In genomic region chr2:23360571-23361125, GRCh38 we compare ENCODE assay signal across 19 cellular contexts. TPM values are rescaled to one million over a fixed set of nuclear protein-coding genes. Genes with fewer than 3 reads are reported as not detected.
DNase-seq lines count a peak whose midpoint lies in the region; ATAC-seq and TF ChIP-seq lines count a peak whose summit lies in the region.
"Had no signal": no experiment of that assay in that cellular context is flagged by ENCODE, and none has a peak within 500 bp of the region (broad histone marks: within the 10 kb centered on the region; RNA-seq: fewer than 3 reads in every experiment).

No MANE protein-coding gene starts in this region.

- no peaks in the 10 kb centered on the region for H3K27me3 ChIP-seq in SK-N-SH (ENCODE audit: insufficient read depth)
- H3K27me3 ChIP-seq in body of pancreas: no peaks in the 10 kb centered on the region
- H3K27me3 ChIP-seq in upper lobe of right lung: peaks cover 6% of the 10 kb centered on the region
- H3K27me3 ChIP-seq: esophagus muscularis mucosa, pancreas had no signal

- H3K9me3 ChIP-seq in SK-N-SH (no peaks in the 10 kb centered on the region), body of pancreas (no peaks in the 10 kb centered on the region), upper lobe of right lung (no peaks in the 10 kb centered on the region)
- H3K9me3 ChIP-seq: esophagus muscularis mucosa, pancreas had no signal

- no peaks in the 10 kb centered on the region for H3F3A ChIP-seq in SK-N-SH (replicated peaks; ENCODE audit: insufficient read depth)

- H3K9ac ChIP-seq in SK-N-SH: no peak overlapping the region

- no peak for TF ChIP-seq POLR2A in body of pancreas (IDR thresholded peaks at IDR 0.05)

- TF ChIP-seq RAD21 in SK-N-SH (IDR thresholded peaks at IDR 0.05; ENCODE audit: low read length): no peak; the same call in 1 of the 2 replicates

- TF ChIP-seq CTCF in SK-N-SH (IDR thresholded peaks at IDR 0.05) (no peak; the same call in 1 of the 2 replicates), body of pancreas (IDR thresholded peaks at IDR 0.05) (no peak), upper lobe of right lung (IDR thresholded peaks at IDR 0.05) (no peak)

- H3K79me2 ChIP-seq in SK-N-SH (ENCODE audit: insufficient read depth): no peaks in the 10 kb centered on the region

- no peaks in the 10 kb centered on the region for H4K20me1 ChIP-seq in SK-N-SH (ENCODE audit: insufficient read depth)

- no peak for ATAC-seq in SK-N-SH treated with all-trans-retinoic acid at 6 μM for 48 hours
- ATAC-seq in body of pancreas: no peak
- ATAC-seq in upper lobe of right lung: peak; percentile 64
- ATAC-seq in HG03097 (IDR thresholded peaks at IDR 0.05; ENCODE audit: low FRiP score, unreplicated experiment): no peak

- TF ChIP-seq EP300 in SK-N-SH (IDR thresholded peaks at IDR 0.05; ENCODE audit: borderline replicate concordance in 1 of 2, low read depth in 1 of 2, low read length in 1 of 2): no peak

- H3K9me2 ChIP-seq in SK-N-SH: no peaks in the 10 kb centered on the region

- WGBS in SK-N-SH (ENCODE audit: low lambda C conversion rate): 67% methylated on average over 13 of the region's 13 CpGs
- WGBS in body of pancreas, 2 donors: 62 to 65% methylated on average over 13 of the region's 13 CpGs

- intact Hi-C loops in body of pancreas (cut with DNase I) (no loop called here), upper lobe of right lung (cut with DNase I) (no loop called here)

- H3K36me3 ChIP-seq in SK-N-SH (replicated peaks in 1 of 2; ENCODE audit: control insufficient read depth in 1 of 2, insufficient read depth in 2 of 2, low read length in 1 of 2) (no peaks in the 10 kb centered on the region), body of pancreas (replicated peaks in 1 of 2; ENCODE audit: insufficient read depth in 1 of 2, low read depth in 2 of 2) (no peaks in the 10 kb centered on the region), upper lobe of right lung (no peaks in the 10 kb centered on the region)
- H3K36me3 ChIP-seq: esophagus muscularis mucosa, pancreas had no signal

- no peak overlapping the region for H3K4me2 ChIP-seq in SK-N-SH

- POLR2A ChIA-PET in SK-N-SH (lab: Yijun Ruan, JAX): no interaction called here

- DNase-seq in SK-N-SH: peak; percentile 37
- DNase-seq in body of pancreas: peak in 2 of 4 donors; percentile 15 to 39
- peak; percentile 78 for DNase-seq in kidney tubule cell (ENCODE audit: low spot score)
- no peak for DNase-seq in upper lobe of right lung
- no peak for DNase-seq in activated CD4-positive, alpha-beta T cell treated with anti-CD3 and anti-CD28 coated beads, Interleukin-2, amount 50 U/mL, for 4 hours
- no peak for DNase-seq in stimulated activated naive CD4-positive, alpha-beta T cell treated with Interleukin-2 at 50 U/mL for 16 hours (lab: John Stamatoyannopoulos, UW)
- DNase-seq: 8988T; activated CD4-positive, alpha-beta T cell treated with anti-CD3 and anti-CD28 coated beads, Interleukin-2, amount 50 U/mL, for 48 hours; activated naive CD4-positive, alpha-beta T cell treated with anti-CD3 and anti-CD28 coated beads, Interleukin-2, amount 10 ng/mL, durations not matched to agents 7 days and 5 days; activated T-cell treated with anti-CD3 and anti-CD28 coated beads, Interleukin-2, amount 50 U/mL, for 1 hour; anterior cingulate cortex; immature natural killer cell; naive B cell; NCI-H345; stimulated activated CD4-positive, alpha-beta T cell treated with anti-CD3 and anti-CD28 coated beads, Interleukin-1b, Interleukin-23, amount 100 ng/mL, for 48 hours had no signal

- H3K27ac ChIP-seq in SK-N-SH (ENCODE audit: low read depth in 2 of 2, low read length in 1 of 2) (no peak overlapping the region), body of pancreas (peak overlapping the region in 3 of 4 donors; percentile 13 to 62 (median 41)), upper lobe of right lung (no peak overlapping the region)
- H3K27ac ChIP-seq: esophagus muscularis mucosa, pancreas had no signal

- H3K4me1 ChIP-seq in SK-N-SH (ENCODE audit: control insufficient read depth in 1 of 2, insufficient read depth in 2 of 2, low read depth in 1 of 2, low read length in 1 of 2) (peaks cover 0 to 11% of the 10 kb centered on the region in 2 experiments; a peak in 2 of 4 replicates), body of pancreas (peaks cover 8% of the 10 kb centered on the region), upper lobe of right lung (no peaks in the 10 kb centered on the region)
- H3K4me1 ChIP-seq: esophagus muscularis mucosa had no signal

- H2AFZ ChIP-seq in SK-N-SH (ENCODE audit: low read depth): no peak overlapping the region

- H3K4me3 ChIP-seq in SK-N-SH (ENCODE audit: low read depth in 2 of 2, low read length in 1 of 2) (no peak overlapping the region), body of pancreas (no peak overlapping the region), upper lobe of right lung (no peak overlapping the region)
- H3K4me3 ChIP-seq: esophagus muscularis mucosa, pancreas had no signal

- CTCF ChIA-PET in SK-N-SH (lab: Yijun Ruan, JAX): interaction anchor here (1.0 to 2.8 kb wide), 3 partner anchors 10 to 22 kb away, joined by 3 to 10 read pairs (median 3); no protein-coding TSS in a partner anchor

TF ChIP-seq in SK-N-SH, 30 proteins besides CTCF, POLR2A, EP300 and RAD21:
- no peak for TF ChIP-seq ELF1 (IDR thresholded peaks at IDR 0.05)
- no peak for TF ChIP-seq FOXJ3 (CRISPR knock-in tag; IDR thresholded peaks at IDR 0.05)
- TF ChIP-seq FOXM1 (IDR thresholded peaks at IDR 0.05; ENCODE audit: low read depth): no peak

TF ChIP-seq in SK-N-SH treated with all-trans-retinoic acid at 6 μM for 48 hours, 23 proteins besides CTCF, POLR2A, EP300 and RAD21:
- TF ChIP-seq PATZ1 (CRISPR knock-in tag; IDR thresholded peaks at IDR 0.05; ENCODE audit: borderline replicate concordance) (no peak), SNAI2 (CRISPR knock-in tag; IDR thresholded peaks at IDR 0.05) (no peak), RARB (CRISPR knock-in tag; IDR thresholded peaks at IDR 0.05) (no peak), GLIS3 (CRISPR knock-in tag; IDR thresholded peaks at IDR 0.05) (no peak), ARNTL (CRISPR knock-in tag; IDR thresholded peaks at IDR 0.05; ENCODE audit: borderline replicate concordance, low read depth) (no peak), BACH2 (CRISPR knock-in tag; IDR thresholded peaks at IDR 0.05; ENCODE audit: borderline replicate concordance) (no peak), CSRNP3 (CRISPR knock-in tag; IDR thresholded peaks at IDR 0.05) (no peak), ISL1 (CRISPR knock-in tag; IDR thresholded peaks at IDR 0.05) (no peak), OSR1 (CRISPR knock-in tag; IDR thresholded peaks at IDR 0.05) (no peak), ZFP3 (CRISPR knock-in tag; IDR thresholded peaks at IDR 0.05) (no peak), ZFP30 (CRISPR knock-in tag; IDR thresholded peaks at IDR 0.05) (no peak)

RNA-seq across cellular contexts. Expression of gene KLHL29, which starts 24.3 kb away (rescaled TPM):
- polyA plus RNA-seq in SK-N-SH (2012; rRNA removed): 4.2 and 4.6 TPM in 2 replicates
- polyA plus RNA-seq in SK-N-SH (2012; cell fraction: cytosol; rRNA removed): 2.9 and 3.8 TPM in 2 replicates
- polyA plus RNA-seq in SK-N-SH (2012; cell fraction: nucleus; rRNA removed): 17.7 and 21.5 TPM in 2 replicates
- total RNA-seq in body of pancreas (1 to 10 TPM; 4.0 to 4.4 TPM), upper lobe of right lung (15.1 TPM)

Comparison
In these comparisons a context has a peak if more than half of its experiments do, and no peak if none do; other contexts are left out.
1. DNase-seq: peak in SK-N-SH (single experiment) and kidney tubule cell (single experiment); none in upper lobe of right lung (single experiment), activated CD4-positive, alpha-beta T cell treated with anti-CD3 and anti-CD28 coated beads, Interleukin-2, amount 50 U/mL, for 4 hours (0 of 2) and stimulated activated naive CD4-positive, alpha-beta T cell treated with Interleukin-2 at 50 U/mL for 16 hours (single experiment).
2. H3K27ac ChIP-seq: peak in body of pancreas (3 of 4); none in SK-N-SH (0 of 2) and upper lobe of right lung (single experiment).